Comparison of ENCODE assay signal across 9 cellular contexts in the genomic region with DNA sequence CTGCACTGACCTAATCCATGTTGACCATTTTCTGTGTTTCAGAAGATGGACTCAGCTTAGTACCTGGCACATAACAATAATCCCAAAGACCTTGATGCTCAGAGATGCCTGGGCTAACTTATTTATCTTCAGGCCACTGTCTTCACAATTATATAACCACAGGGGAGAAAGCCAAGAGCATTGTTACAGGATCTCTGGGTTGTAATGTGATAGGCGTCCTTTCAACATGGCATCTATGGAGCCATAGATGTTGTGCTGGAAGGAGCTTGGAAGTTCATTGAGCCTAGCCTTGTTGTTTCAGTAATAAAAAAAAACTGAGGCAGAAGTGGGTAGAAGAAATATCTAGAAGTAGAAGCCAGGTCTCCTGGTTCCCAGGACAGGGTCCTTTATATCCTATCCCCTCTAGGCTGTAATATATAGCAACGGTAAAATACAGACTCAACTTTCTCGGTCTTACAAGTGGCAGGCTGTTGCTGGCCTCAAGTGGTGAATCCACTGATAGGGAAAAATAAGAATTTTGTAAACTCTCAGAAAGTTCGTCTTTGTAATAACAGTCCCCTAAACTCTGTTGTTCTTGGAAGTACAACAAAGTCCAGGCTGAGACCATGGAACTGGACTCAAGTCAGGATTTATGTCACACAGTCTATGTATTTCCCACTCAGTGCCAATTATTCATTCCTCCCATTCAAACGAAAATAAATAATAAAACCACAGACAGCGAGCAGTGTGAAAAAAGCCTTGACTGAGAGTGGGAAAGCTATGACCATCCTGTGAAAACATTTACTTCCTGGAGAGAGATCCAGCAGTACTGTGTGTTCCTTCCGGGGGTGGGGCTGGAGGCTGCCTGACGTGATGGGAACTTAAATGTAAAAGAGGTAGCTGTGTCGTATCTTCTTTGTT.
DNase-seq lines count a peak whose midpoint lies in the region; ATAC-seq and TF ChIP-seq lines count a peak whose summit lies in the region.
"Had no signal": no experiment of that assay in that cellular context is flagged by ENCODE, and none has a peak within 500 bp of the region (broad histone marks: within the 10 kb centered on the region; RNA-seq: fewer than 3 reads in every experiment).

No MANE protein-coding gene starts in this region.

- H3K4me3 Mint-ChIP-seq in CD8-positive, alpha-beta T cell, result no peak overlapping the region
- H3K4me3 Mint-ChIP-seq: naive B cell had no signal

- H2AFZ ChIP-seq in trophoblast cell (ENCODE audit: insufficient read depth, low read length, poor library complexity), result peak overlapping the region; percentile 54

- H3K27ac ChIP-seq in SJSA1 (no peak overlapping the region), trophoblast cell (ENCODE audit: low read depth, low read length) (no peak overlapping the region)
- no peak overlapping the region for H3K27ac ChIP-seq in CD8-positive, alpha-beta T cell (ENCODE audit: low read depth, low read length)

- no peak overlapping the region for H4K91ac ChIP-seq in trophoblast cell (ENCODE audit: low read depth, low read length)

- H3K4ac ChIP-seq in trophoblast cell (ENCODE audit: low read depth, low read length), result no peak overlapping the region

- no peak overlapping the region for H2BK12ac ChIP-seq in trophoblast cell (ENCODE audit: low read length)

- no peak overlapping the region for H3K23ac ChIP-seq in trophoblast cell (ENCODE audit: low read length)

- no peak overlapping the region for H2BK5ac ChIP-seq in trophoblast cell (ENCODE audit: low read depth, low read length, poor library complexity)

- no peaks in the 10 kb centered on the region for H3K27me3 ChIP-seq in SJSA1 (replicated peaks)
- H3K27me3 ChIP-seq in trophoblast cell (ENCODE audit: insufficient read depth, low read length), result no peaks in the 10 kb centered on the region
- H3K27me3 ChIP-seq in CD8-positive, alpha-beta T cell (ENCODE audit: insufficient read depth, low read length), result no peaks in the 10 kb centered on the region

- H3K4me1 ChIP-seq in SJSA1 (replicated peaks) (peaks cover 6% of the 10 kb centered on the region), trophoblast cell (ENCODE audit: control insufficient read depth in 1 of 2, insufficient read depth in 2 of 2, low read length in 2 of 2) (peaks cover 0 to 2% of the 10 kb centered on the region in 2 experiments)
- no peaks in the 10 kb centered on the region for H3K4me1 ChIP-seq in CD8-positive, alpha-beta T cell (ENCODE audit: insufficient read depth, low read length)

- DNase-seq in DMS153 (lab: John Stamatoyannopoulos, UW) (peak; percentile 44), SJSA1 (ENCODE audit: low read depth in 1 of 2, low spot score in 2 of 2) (peak; percentile 76 to 91), foreskin melanocyte (peak; percentile 50), trophoblast cell (no peak), T-helper 2 cell (no peak), NCI-H1694 treated with DMSO at 0.1 percent for 48 hours (lab: John Stamatoyannopoulos, UW) (no peak)
- DNase-seq in CD8-positive, alpha-beta T cell, result no peak
- DNase-seq: naive B cell had no signal

- no peak overlapping the region for H3K4me3 ChIP-seq in SJSA1
- no peak overlapping the region for H3K4me3 ChIP-seq in trophoblast cell (ENCODE audit: low read depth, low read length)
- no peak overlapping the region for H3K4me3 ChIP-seq in CD8-positive, alpha-beta T cell (ENCODE audit: low read depth, low read length)

- no peaks in the 10 kb centered on the region for H3K79me2 ChIP-seq in trophoblast cell (ENCODE audit: control insufficient read depth, insufficient read depth, low read length, poor library complexity)

- no peak overlapping the region for H3K4me2 ChIP-seq in trophoblast cell (ENCODE audit: low read length)

- no peak overlapping the region for H4K8ac ChIP-seq in trophoblast cell (ENCODE audit: low read depth, low read length)

- H3K4me1 Mint-ChIP-seq in CD8-positive, alpha-beta T cell (ENCODE audit: low read depth), result peaks cover 6% of the 10 kb centered on the region

- no peaks in the 10 kb centered on the region for H3K36me3 Mint-ChIP-seq in CD8-positive, alpha-beta T cell
- H3K36me3 Mint-ChIP-seq: naive B cell had no signal

- no peak for ATAC-seq in CD8-positive, alpha-beta T cell
- ATAC-seq in GM19395 (IDR thresholded peaks at IDR 0.05; ENCODE audit: unreplicated experiment), result no peak

- H3K14ac ChIP-seq in trophoblast cell (ENCODE audit: low read length), result no peak overlapping the region

- WGBS in trophoblast cell (ENCODE audit: extremely low coverage, insufficient coverage, insufficient read length), result no CpG with 5 or more reads among the region's 9 CpGs

- H3K79me1 ChIP-seq in trophoblast cell (ENCODE audit: low read length), result no peaks in the 10 kb centered on the region

- POLR2A ChIA-PET in CD8-positive, alpha-beta T cell (lab: Charles Lee), result no interaction called here

- no peaks in the 10 kb centered on the region for H3K9me3 Mint-ChIP-seq in CD8-positive, alpha-beta T cell
- H3K9me3 Mint-ChIP-seq: naive B cell had no signal

- no peak overlapping the region for H2AK5ac ChIP-seq in trophoblast cell (ENCODE audit: low read length)

- H3K36me3 ChIP-seq in SJSA1, result no peaks in the 10 kb centered on the region
- H3K36me3 ChIP-seq in trophoblast cell (ENCODE audit: control insufficient read depth in 1 of 2, insufficient read depth in 2 of 2, low read length in 2 of 2), result no peaks in the 10 kb centered on the region
- no peaks in the 10 kb centered on the region for H3K36me3 ChIP-seq in CD8-positive, alpha-beta T cell (ENCODE audit: insufficient read depth, low read length)

- H3K9ac ChIP-seq in trophoblast cell (ENCODE audit: low read length), result no peak overlapping the region

- no peak overlapping the region for H4K12ac ChIP-seq in trophoblast cell (ENCODE audit: low read depth, low read length)

- no peak overlapping the region for H3K27ac Mint-ChIP-seq in CD8-positive, alpha-beta T cell

- no peak overlapping the region for H3K18ac ChIP-seq in trophoblast cell (ENCODE audit: low read length)

- no peak for TF ChIP-seq CTCF in CD8-positive, alpha-beta T cell (IDR thresholded peaks at IDR 0.05)

- H3K27me3 Mint-ChIP-seq in CD8-positive, alpha-beta T cell (ENCODE audit: low read depth), result peaks cover 5% of the 10 kb centered on the region

- H2BK120ac ChIP-seq in trophoblast cell (ENCODE audit: insufficient read depth, low read length, poor library complexity), result no peak overlapping the region

- intact Hi-C loops in CD8-positive, alpha-beta T cell (cut with DNase I, micrococcal nuclease), result no loop called here

- no peaks in the 10 kb centered on the region for H3K9me3 ChIP-seq in SJSA1 (replicated peaks)
- no peaks in the 10 kb centered on the region for H3K9me3 ChIP-seq in trophoblast cell (ENCODE audit: insufficient read depth, low read depth, low read length)
- no peaks in the 10 kb centered on the region for H3K9me3 ChIP-seq in CD8-positive, alpha-beta T cell (ENCODE audit: low read length)

- CTCF ChIA-PET in CD8-positive, alpha-beta T cell (lab: Charles Lee), result no interaction called here

Comparison
In these comparisons a context has a peak if more than half of its experiments do, and no peak if none do; other contexts are left out.
1. DNase-seq: peak in DMS153 (single experiment), SJSA1 (2 of 2) and foreskin melanocyte (single experiment); none in trophoblast cell (0 of 2), CD8-positive, alpha-beta T cell (0 of 7), T-helper 2 cell (0 of 5) and NCI-H1694 treated with DMSO at 0.1 percent for 48 hours (single experiment).